In genomic region chr3:194661374-194661773, GRCh38 we compare ENCODE assay signal across 19 cellular contexts. TPM values are rescaled to one million over a fixed set of nuclear protein-coding genes. Genes with fewer than 3 reads are reported as not detected.
DNase-seq lines count a peak whose midpoint lies in the region; ATAC-seq and TF ChIP-seq lines count a peak whose summit lies in the region.
"Had no signal": no experiment of that assay in that cellular context is flagged by ENCODE, and none has a peak within 500 bp of the region (broad histone marks: within the 10 kb centered on the region; RNA-seq: fewer than 3 reads in every experiment).

No MANE protein-coding gene starts in this region.

- H3K36me3 ChIP-seq in esophagus muscularis mucosa (peaks cover 44 to 89% (median 75%) of the 10 kb centered on the region in 4 donors), upper lobe of left lung (peaks cover 13 to 61% (median 48%) of the 10 kb centered on the region in 4 donors), esophagus squamous epithelium (peaks cover 0 to 91% (median 0%) of the 10 kb centered on the region in 3 donors)

- H3K27ac Mint-ChIP-seq in activated naive CD8-positive, alpha-beta T cell: peak overlapping the region; percentile 46
- no peak overlapping the region for H3K27ac Mint-ChIP-seq in activated naive CD8-positive, alpha-beta T cell treated with anti-CD3 and anti-CD28 coated beads for 36 hours
- no peak overlapping the region for H3K27ac Mint-ChIP-seq in T-cell
- H3K27ac Mint-ChIP-seq: T-helper 1 cell treated with Interleukin-12 subunit alpha and Interleukin-12 subunit beta and Interleukin-4 antibody, amounts not matched to agents 30 μg/mL and 1 μg/mL, for 36 hours had no signal

- intact Hi-C loops in esophagus muscularis mucosa (cut with DNase I) (no loop called here), esophagus squamous epithelium (cut with DNase I) (no loop called here)

- H3K4me1 ChIP-seq in esophagus muscularis mucosa: no peaks in the 10 kb centered on the region
- peaks cover 9 to 23% (median 16%) of the 10 kb centered on the region in 4 donors for H3K4me1 ChIP-seq in upper lobe of left lung
- H3K4me1 ChIP-seq in esophagus squamous epithelium: peaks cover 0 to 7% (median 0%) of the 10 kb centered on the region in 3 donors
- H3K4me1 ChIP-seq: colonic mucosa, pancreas, tibial artery had no signal

- H3K9me3 Mint-ChIP-seq in activated naive CD8-positive, alpha-beta T cell (ENCODE audit: low read depth): no peaks in the 10 kb centered on the region
- H3K9me3 Mint-ChIP-seq in activated naive CD8-positive, alpha-beta T cell treated with anti-CD3 and anti-CD28 coated beads for 36 hours: no peaks in the 10 kb centered on the region
- H3K9me3 Mint-ChIP-seq in T-cell: no peaks in the 10 kb centered on the region
- H3K9me3 Mint-ChIP-seq: CD14-positive monocyte; T-helper 1 cell treated with Interleukin-12 subunit alpha and Interleukin-12 subunit beta and Interleukin-4 antibody, amounts not matched to agents 30 μg/mL and 1 μg/mL, for 36 hours had no signal

- TF ChIP-seq POLR2A in esophagus muscularis mucosa (IDR thresholded peaks at IDR 0.05; ENCODE audit: low read depth) (no peak), upper lobe of left lung (IDR thresholded peaks at IDR 0.05) (no peak), esophagus squamous epithelium (IDR thresholded peaks at IDR 0.05) (no peak)

- no peak for TF ChIP-seq EP300 in esophagus muscularis mucosa (IDR thresholded peaks at IDR 0.05)
- TF ChIP-seq EP300 in upper lobe of left lung (IDR thresholded peaks at IDR 0.05): peak in 1 of 4 donors; percentile 42

- peaks cover 24% of the 10 kb centered on the region for H3K36me3 Mint-ChIP-seq in activated naive CD8-positive, alpha-beta T cell
- peaks cover 36% of the 10 kb centered on the region for H3K36me3 Mint-ChIP-seq in activated naive CD8-positive, alpha-beta T cell treated with anti-CD3 and anti-CD28 coated beads for 36 hours
- peaks cover 60% of the 10 kb centered on the region for H3K36me3 Mint-ChIP-seq in T-cell

- POLR2A ChIA-PET in T-cell (lab: Charles Lee): interaction anchor here in 1 of 2 donors (0.6 kb wide), 1 partner anchor 35 kb away, joined by 3 read pairs; no protein-coding TSS in a partner anchor

- CTCF ChIA-PET in T-cell (lab: Charles Lee): interaction anchor here in 1 of 2 donors (1.2 kb wide), 1 partner anchor 445 kb away, joined by 6 read pairs; no protein-coding TSS in a partner anchor

- H3K4me3 Mint-ChIP-seq in activated naive CD8-positive, alpha-beta T cell: no peak overlapping the region
- no peak overlapping the region for H3K4me3 Mint-ChIP-seq in activated naive CD8-positive, alpha-beta T cell treated with anti-CD3 and anti-CD28 coated beads for 36 hours
- no peak overlapping the region for H3K4me3 Mint-ChIP-seq in T-cell
- H3K4me3 Mint-ChIP-seq: CD14-positive monocyte; T-helper 1 cell treated with Interleukin-12 subunit alpha and Interleukin-12 subunit beta and Interleukin-4 antibody, amounts not matched to agents 30 μg/mL and 1 μg/mL, for 36 hours had no signal

- H3K9me3 ChIP-seq in esophagus muscularis mucosa (no peaks in the 10 kb centered on the region), upper lobe of left lung (no peaks in the 10 kb centered on the region), esophagus squamous epithelium (no peaks in the 10 kb centered on the region)
- H3K9me3 ChIP-seq: colonic mucosa, mucosa of descending colon, pancreas, tibial artery had no signal

- peaks cover 27% of the 10 kb centered on the region for H3K4me1 Mint-ChIP-seq in activated naive CD8-positive, alpha-beta T cell (ENCODE audit: low read depth)
- peaks cover 8% of the 10 kb centered on the region for H3K4me1 Mint-ChIP-seq in activated naive CD8-positive, alpha-beta T cell treated with anti-CD3 and anti-CD28 coated beads for 36 hours
- peaks cover 16 to 21% (median 19%) of the 10 kb centered on the region in 3 donors for H3K4me1 Mint-ChIP-seq in T-cell

- 72% methylated on average over 3 of the region's 3 CpGs for WGBS in esophagus muscularis mucosa
- WGBS in upper lobe of left lung, 2 donors: 26 to 53% methylated on average over 3 of the region's 3 CpGs
- WGBS in esophagus squamous epithelium, 2 donors: 61 to 66% methylated on average over 3 of the region's 3 CpGs

- H3K27ac ChIP-seq in esophagus muscularis mucosa (replicated peaks in 1 of 4) (no peak overlapping the region), upper lobe of left lung (peak overlapping the region in 3 of 4 donors; percentile 61 to 88 (median 77)), esophagus squamous epithelium (no peak overlapping the region)
- H3K27ac ChIP-seq: colonic mucosa, pancreas, tibial artery had no signal

- ATAC-seq in T-cell (replicated peaks in 1 of 4): peak; percentile 44 to 57 (median 50)
- peak in 1 of 2 donors; percentile 61 for ATAC-seq in upper lobe of left lung (ENCODE audit: low FRiP score in 2 of 2)
- ATAC-seq: mucosa of descending colon, pancreas had no signal

- TF ChIP-seq CTCF in esophagus muscularis mucosa (IDR thresholded peaks at IDR 0.05): no peak
- TF ChIP-seq CTCF in upper lobe of left lung (IDR thresholded peaks at IDR 0.05): no peak
- no peak for TF ChIP-seq CTCF in esophagus squamous epithelium (IDR thresholded peaks at IDR 0.05)

- H3K27me3 Mint-ChIP-seq in activated naive CD8-positive, alpha-beta T cell: no peaks in the 10 kb centered on the region
- H3K27me3 Mint-ChIP-seq in activated naive CD8-positive, alpha-beta T cell treated with anti-CD3 and anti-CD28 coated beads for 36 hours: no peaks in the 10 kb centered on the region
- no peaks in the 10 kb centered on the region for H3K27me3 Mint-ChIP-seq in T-cell

- H3K4me3 ChIP-seq in esophagus muscularis mucosa (no peak overlapping the region), upper lobe of left lung (no peak overlapping the region), esophagus squamous epithelium (no peak overlapping the region)
- H3K4me3 ChIP-seq: colonic mucosa, mucosa of descending colon, pancreas, tibial artery had no signal

- H3K27me3 ChIP-seq in esophagus muscularis mucosa: no peaks in the 10 kb centered on the region
- no peaks in the 10 kb centered on the region for H3K27me3 ChIP-seq in upper lobe of left lung
- no peaks in the 10 kb centered on the region for H3K27me3 ChIP-seq in esophagus squamous epithelium
- H3K27me3 ChIP-seq: colonic mucosa, pancreas, tibial artery had no signal

- DNase-seq in activated naive CD8-positive, alpha-beta T cell treated with anti-CD3 and anti-CD28 coated beads for 36 hours: no peak
- DNase-seq in T-cell (peak in 1 of 34 experiments; percentile 15), esophagus muscularis mucosa (ENCODE audit: extremely low spot score) (peak; percentile 70), upper lobe of left lung (peak in 1 of 2 donors; percentile 27), NCI-H226 (no peak), esophagus squamous epithelium (lab: John Stamatoyannopoulos, UW) (no peak)
- no peak for DNase-seq in central memory CD4-positive, alpha-beta T cell
- DNase-seq: 8988T; activated CD8-positive, alpha-beta memory T cell treated with anti-CD3 and anti-CD28 coated beads, Interleukin-2, amount 50 U/mL, for 48 hours; colonic mucosa; DMS79 treated with DMSO at 0.1 percent for 48 hours; kidney; mucosa of descending colon; NCI-H2081 treated with DMSO at 0.1 percent for 48 hours; pancreas; tibial artery had no signal

RNA-seq across cellular contexts. Expression of gene LSG1, which starts 10.6 kb away (rescaled TPM):
- total RNA-seq in activated naive CD8-positive, alpha-beta T cell treated with anti-CD3 and anti-CD28 coated beads for 36 hours: 10 to 100 TPM; 50.6 to 56.6 TPM
- 10 to 100 TPM; 40.0 to 83.5 (median 49.5) TPM for total RNA-seq in T-cell
- 10 to 100 TPM; 19.9 to 35.0 (median 32.6) TPM for total RNA-seq in esophagus muscularis mucosa
- total RNA-seq in upper lobe of left lung: 10 to 100 TPM; 21.6 to 42.6 (median 34.7) TPM
- 10 to 100 TPM; 25.6 to 42.0 (median 30.4) TPM for total RNA-seq in esophagus squamous epithelium

RNA-seq across cellular contexts. Expression of gene FAM43A, which starts 24.3 kb away (rescaled TPM):
- total RNA-seq in activated naive CD8-positive, alpha-beta T cell treated with anti-CD3 and anti-CD28 coated beads for 36 hours: 1 to 10 TPM; 3.8 to 4.1 TPM
- total RNA-seq in T-cell: 10 to 100 TPM in 2 of 5 donors, 1 to 10 TPM in 3; 2.2 to 14.2 (median 8.1) TPM
- total RNA-seq in esophagus muscularis mucosa: 10 to 100 TPM; 24.5 to 42.8 (median 32.5) TPM
- total RNA-seq in upper lobe of left lung: 10 to 100 TPM in 5 of 6 donors, 1 to 10 TPM in 1; 7.6 to 32.3 (median 14.4) TPM
- total RNA-seq in esophagus squamous epithelium: 10 to 100 TPM; 20.2 to 33.6 (median 31.9) TPM

RNA-seq across cellular contexts. Expression of gene TMEM44, which starts 28.2 kb away (rescaled TPM):
- total RNA-seq in activated naive CD8-positive, alpha-beta T cell treated with anti-CD3 and anti-CD28 coated beads for 36 hours: 1 to 10 TPM; 3.0 to 4.4 TPM
- 1 to 10 TPM; 1.6 to 3.3 (median 2.3) TPM for total RNA-seq in T-cell
- 10 to 100 TPM in 1 of 4 donors, 1 to 10 TPM in 3; 3.3 to 10.8 (median 9.3) TPM for total RNA-seq in esophagus muscularis mucosa
- total RNA-seq in upper lobe of left lung: 10 to 100 TPM; 12.9 to 39.3 (median 22.1) TPM
- total RNA-seq in esophagus squamous epithelium: 10 to 100 TPM in 1 of 4 donors, 1 to 10 TPM in 3; 4.7 to 11.9 (median 7.6) TPM

Comparison
In these comparisons a context has a peak if more than half of its experiments do, and no peak if none do; other contexts are left out.
1. H3K27ac ChIP-seq: peak in upper lobe of left lung (3 of 4); none in esophagus muscularis mucosa (0 of 4) and esophagus squamous epithelium (0 of 4).